8 cellular contexts compared by ENCODE assay signal in the genomic region with DNA sequence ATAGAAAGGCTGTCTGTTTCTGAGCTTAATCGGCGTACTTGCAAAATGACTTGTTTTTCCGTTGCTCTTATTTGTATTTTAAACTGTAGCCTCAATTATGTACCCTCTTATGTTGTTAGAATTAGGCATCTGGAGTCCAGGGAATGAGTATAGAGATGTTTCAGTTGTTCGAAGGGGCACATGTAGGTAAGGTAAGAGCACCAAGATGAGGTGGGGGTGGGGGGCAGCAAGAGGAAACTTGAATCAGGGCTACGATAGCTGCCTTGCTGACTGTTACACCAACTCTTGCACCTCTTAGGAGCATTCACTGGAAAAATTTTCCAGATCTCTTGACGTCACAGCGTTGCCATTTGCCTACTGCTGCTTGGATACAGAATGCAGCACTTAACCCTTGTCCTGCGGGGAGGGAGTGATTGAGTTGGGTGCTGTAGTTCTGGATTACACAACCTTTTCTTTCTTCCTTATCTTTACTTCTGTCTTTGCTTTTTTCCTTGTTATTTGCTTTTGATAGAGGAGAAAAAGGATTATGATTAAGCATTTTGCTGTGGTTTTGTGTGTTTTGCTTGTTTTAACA. TPM values are rescaled to one million over a fixed set of nuclear protein-coding genes. Genes with fewer than 3 reads are reported as not detected.
A peak's percentile ranks its signal among the peaks of the same experiment; 100 is the strongest.
DNase-seq lines count a peak whose midpoint lies in the region; ATAC-seq and TF ChIP-seq lines count a peak whose summit lies in the region.

No MANE protein-coding gene starts in this region.

- H3K4me1 ChIP-seq in esophagus squamous epithelium, result peaks cover 26 to 88% (median 28%) of the 10 kb centered on the region in 3 donors

- intact Hi-C loops in esophagus squamous epithelium (cut with DNase I), result no loop called here

- no peaks in the 10 kb centered on the region for H3K9me3 Mint-ChIP-seq in HFFc6
- no peaks in the 10 kb centered on the region for H3K9me3 Mint-ChIP-seq in naive thymus-derived CD8-positive, alpha-beta T cell

- H3K9me3 ChIP-seq in esophagus squamous epithelium, result no peaks in the 10 kb centered on the region

- peak overlapping the region; percentile 91 for H3K4me3 Mint-ChIP-seq in HFFc6
- peak overlapping the region in 6 of 10 donors; percentile 1 to 33 (median 18) for H3K4me3 Mint-ChIP-seq in naive thymus-derived CD8-positive, alpha-beta T cell

- DNase-seq in AG10803 (ENCODE audit: low read depth), result peak; percentile 39
- DNase-seq in HFFc6, result peak; percentile 88
- DNase-seq in esophagus squamous epithelium (lab: John Stamatoyannopoulos, UW), result no peak
- no peak for DNase-seq in naive thymus-derived CD8-positive, alpha-beta T cell
- no peak for DNase-seq in NK-92 (lab: John Stamatoyannopoulos, UW; ENCODE audit: unreplicated experiment)
- DNase-seq in HUDEP-2 (lab: John Stamatoyannopoulos, UW; ENCODE audit: unreplicated experiment in 76 of 76), result no peak

- peaks cover 72% of the 10 kb centered on the region for H3K4me1 Mint-ChIP-seq in HFFc6 (ENCODE audit: low read depth)
- peaks cover 19 to 49% (median 41%) of the 10 kb centered on the region in 4 donors for H3K4me1 Mint-ChIP-seq in naive thymus-derived CD8-positive, alpha-beta T cell

- POLR2A ChIA-PET in naive thymus-derived CD8-positive, alpha-beta T cell (lab: Charles Lee), result interaction anchor here (0.5 kb wide), 1 partner anchor 776 kb away, joined by 3 read pairs; no protein-coding TSS in a partner anchor

- peak in 1 of 4 donors; percentile 13 for TF ChIP-seq POLR2A in esophagus squamous epithelium (IDR thresholded peaks at IDR 0.05)

- peaks cover 6% of the 10 kb centered on the region; the same call in 1 of the 2 replicates for H3K27me3 Mint-ChIP-seq in HFFc6 (ENCODE audit: insufficient read depth)
- peaks cover 0 to 10% (median 4%) of the 10 kb centered on the region in 5 donors for H3K27me3 Mint-ChIP-seq in naive thymus-derived CD8-positive, alpha-beta T cell

- peak overlapping the region; percentile 85 to 97 (median 91) for H3K27ac ChIP-seq in esophagus squamous epithelium

- H3K27me3 ChIP-seq in esophagus squamous epithelium, result peaks cover 0 to 4% (median 0%) of the 10 kb centered on the region in 4 donors

- peak overlapping the region; percentile 97 for H3K27ac Mint-ChIP-seq in HFFc6
- peak overlapping the region in 2 of 10 donors; percentile 20 to 58 for H3K27ac Mint-ChIP-seq in naive thymus-derived CD8-positive, alpha-beta T cell

- H3K4me3 ChIP-seq in AG10803 (ENCODE audit: low read length) (peak overlapping the region; percentile 1; the same call in 1 of the 2 replicates), esophagus squamous epithelium (peak overlapping the region; percentile 69 to 95 (median 74))

- WGBS in esophagus squamous epithelium, 2 donors, result 23 to 25% methylated on average over 7 to 8 of the region's 8 CpGs

- ATAC-seq in SK-N-SH treated with all-trans-retinoic acid at 6 μM for 48 hours (peak; percentile 44), GM21576 (IDR thresholded peaks at IDR 0.05; ENCODE audit: unreplicated experiment) (no peak)
- no peak for ATAC-seq in naive thymus-derived CD8-positive, alpha-beta T cell

- H3K36me3 ChIP-seq in esophagus squamous epithelium, result peaks cover 0 to 36% (median 0%) of the 10 kb centered on the region in 3 donors

- TF ChIP-seq CTCF in AG10803 (conservative IDR thresholded peaks at IDR 0.05; ENCODE audit: low read length) (no peak), HFFc6 (IDR thresholded peaks at IDR 0.05) (no peak), esophagus squamous epithelium (IDR thresholded peaks at IDR 0.05) (no peak)

- peaks cover 22% of the 10 kb centered on the region for H3K36me3 Mint-ChIP-seq in HFFc6 (ENCODE audit: low read depth)
- peaks cover 0 to 8% (median 4%) of the 10 kb centered on the region in 3 donors for H3K36me3 Mint-ChIP-seq in naive thymus-derived CD8-positive, alpha-beta T cell

TF ChIP-seq in SK-N-SH treated with all-trans-retinoic acid at 6 μM for 48 hours, 23 proteins besides CTCF, POLR2A, EP300 and RAD21:
- TF ChIP-seq ZFP3 (CRISPR knock-in tag; IDR thresholded peaks at IDR 0.05) (peak; percentile 95), OSR1 (CRISPR knock-in tag; IDR thresholded peaks at IDR 0.05) (no peak)

RNA-seq across cellular contexts. Expression of gene ATP1B1, which starts 3.2 kb away (rescaled TPM):
- total RNA-seq in HFFc6 (2021; fragmentation: NEBNext Ultra II Directional; extraction: Animal tissue kit (Norgen Biotek cat#: 25700)), result 10 to 100 TPM; 30.6 to 48.5 (median 42.9) TPM
- 100 to 1,000 TPM in 2 of 4 donors, 10 to 100 TPM in 2; 87.0 to 222 (median 153) TPM for total RNA-seq in esophagus squamous epithelium
- total RNA-seq in naive thymus-derived CD8-positive, alpha-beta T cell, result 1 to 10 TPM; 1.4 to 1.8 TPM
- polyA plus RNA-seq in naive thymus-derived CD8-positive, alpha-beta T cell, result under 1 TPM; 0.62 to 0.97 (median 0.66) TPM

Comparison
In these comparisons a context has a peak if more than half of its experiments do, and no peak if none do; other contexts are left out.
1. DNase-seq: peak in AG10803 (single experiment) and HFFc6 (single experiment); none in esophagus squamous epithelium (single experiment), naive thymus-derived CD8-positive, alpha-beta T cell (0 of 10), NK-92 (single experiment) and HUDEP-2 (0 of 76).
2. RNA of gene ATP1B1, which starts 3.2 kb away (total RNA-seq): 87.0 to 222 TPM in esophagus squamous epithelium and 30.6 to 48.5 TPM in HFFc6; 1.4 to 1.8 TPM in naive thymus-derived CD8-positive, alpha-beta T cell; every median in the first group is over 10 times any median in the second.